ENCODE assay signal across 16 cellular contexts in the genomic region with DNA sequence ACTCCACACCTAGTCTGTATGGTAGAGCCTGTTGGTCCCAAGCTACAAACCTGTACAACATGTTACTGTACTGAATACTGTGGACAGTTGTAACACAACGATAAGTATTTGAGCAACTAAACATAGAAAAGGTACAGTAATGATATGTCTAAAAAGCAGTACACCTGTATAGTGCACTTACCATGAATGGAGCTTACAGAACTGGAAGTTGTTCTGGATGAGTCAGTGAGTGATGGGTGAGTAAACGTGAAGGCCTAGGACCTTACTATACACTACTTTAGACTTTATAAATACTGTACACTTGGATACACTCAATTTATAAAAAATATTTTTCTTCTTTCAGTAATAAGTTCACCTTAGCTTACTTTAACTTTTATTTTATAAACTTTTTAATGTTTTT.
DNase-seq lines count a peak whose midpoint lies in the region; ATAC-seq, FAIRE-seq and TF ChIP-seq lines count a peak whose summit lies in the region.
"Had no signal": no experiment of that assay in that cellular context is flagged by ENCODE, and none has a peak within 500 bp of the region (broad histone marks: within the 10 kb centered on the region; RNA-seq: fewer than 3 reads in every experiment).

No MANE protein-coding gene starts in this region.

- no peak for TF ChIP-seq EP300 in GM12878 (IDR thresholded peaks at IDR 0.05; ENCODE audit: borderline replicate concordance in 1 of 2, control insufficient read depth in 1 of 2, low read depth in 2 of 2, low read length in 2 of 2)

- no TSS peak for BruUV-seq in GM12878 (replicated peaks; lab: Mats Ljungman, UMichigan)

- no peak overlapping the region for H3K9ac ChIP-seq in GM12878 (ENCODE audit: control insufficient read depth, insufficient read depth, low read length)
- H3K9ac ChIP-seq: BLaER1 had no signal

- H3K4me1 ChIP-seq in GM12878 (ENCODE audit: control insufficient read depth, insufficient read depth, low read length) (peaks cover 13% of the 10 kb centered on the region), Peyer's patch (no peaks in the 10 kb centered on the region)
- H3K4me1 ChIP-seq: BLaER1, foreskin keratinocyte, tibial nerve had no signal

- no peaks in the 10 kb centered on the region for H3K79me2 ChIP-seq in GM12878 (ENCODE audit: control insufficient read depth, insufficient read depth, low read length)

- DNase-seq in GM12878 (ENCODE audit: low read depth, low spot score) (no peak), frontal cortex (ENCODE audit: low spot score in 2 of 2) (no peak), NCI-H2196 treated with DMSO at 0.1 percent for 48 hours (lab: John Stamatoyannopoulos, UW; ENCODE audit: unreplicated experiment) (no peak), Peyer's patch (no peak), HuH-7.5 (ENCODE audit: low spot score) (no peak)
- DNase-seq: activated CD8-positive, alpha-beta T cell treated with anti-CD3 and anti-CD28 coated beads for 36 hours; amniotic stem cell; foreskin keratinocyte; retina; SIG-M5 had no signal

- H3K4me2 ChIP-seq in GM12878 (ENCODE audit: control insufficient read depth, insufficient read depth), result peak overlapping the region; percentile 83
- H3K4me2 ChIP-seq: BLaER1 had no signal

- TF ChIP-seq POLR2A in GM12878 (IDR thresholded peaks at IDR 0.05; ENCODE audit: low read depth, low read length) (no peak), Peyer's patch (IDR thresholded peaks at IDR 0.05) (no peak)

- CTCF ChIA-PET in GM12878 (lab: Yijun Ruan, JAX), result interaction anchor here (0.8 to 2.3 kb wide), 10 partner anchors 10 to 82 kb away, joined by 3 to 8 read pairs (median 4); no protein-coding TSS in a partner anchor

- POLR2A ChIA-PET in GM12878 (lab: Charles Lee), result interaction anchor here (0.9 kb wide), 1 partner anchor 10 kb away, joined by 3 read pairs; no protein-coding TSS in a partner anchor

- 9% methylated on average over 2 of the region's 2 CpGs for WGBS in GM12878 (ENCODE audit: insufficient coverage, insufficient replicate concordance, low lambda C conversion rate, missing lambda C conversion rate)

- H3K27me3 ChIP-seq in GM12878 (replicated peaks in 1 of 2; ENCODE audit: control insufficient read depth in 2 of 2, insufficient read depth in 2 of 2, low read length in 1 of 2) (no peaks in the 10 kb centered on the region), Peyer's patch (no peaks in the 10 kb centered on the region)
- H3K27me3 ChIP-seq: BLaER1, foreskin keratinocyte, tibial nerve had no signal

- H4K20me1 ChIP-seq in GM12878 (ENCODE audit: control insufficient read depth, insufficient read depth), result no peaks in the 10 kb centered on the region
- H4K20me1 ChIP-seq: BLaER1 had no signal

- RAD21 ChIA-PET in GM12878 (lab: Charles Lee; ENCODE audit: unreplicated experiment), result interaction anchor here (0.9 to 3.6 kb wide), 9 partner anchors 8 to 82 kb away, joined by 3 to 25 read pairs (median 4); no protein-coding TSS in a partner anchor

- no peak for TF ChIP-seq RAD21 in GM12878 (IDR thresholded peaks at IDR 0.05; ENCODE audit: insufficient read depth, low read depth, low read length)

- SMC1A ChIA-PET in GM12878 (lab: Charles Lee; ENCODE audit: uncharacterized antibody, unreplicated experiment), result interaction anchor here (0.8 to 17.1 kb wide), 11 partner anchors 9 to 68 kb away, joined by 3 to 219 read pairs (median 5); no protein-coding TSS in a partner anchor

- H2AFZ ChIP-seq in GM12878 (ENCODE audit: control insufficient read depth, low read depth, low read length), result peak overlapping the region; percentile 80

- ATAC-seq in GM19023 (IDR thresholded peaks at IDR 0.05; ENCODE audit: unreplicated experiment), result peak; percentile 33
- peak; percentile 17 for ATAC-seq in GM21723 (IDR thresholded peaks at IDR 0.05; ENCODE audit: unreplicated experiment)
- ATAC-seq in HG03103 (IDR thresholded peaks at IDR 0.05; ENCODE audit: low read depth, unreplicated experiment), result peak; percentile 31
- ATAC-seq in GM12878, result peak; percentile 60
- ATAC-seq: activated CD8-positive, alpha-beta T cell treated with anti-CD3 and anti-CD28 coated beads for 36 hours; foreskin keratinocyte had no signal

- H3K27ac ChIP-seq in GM12878 (ENCODE audit: control insufficient read depth, insufficient read depth), result peak overlapping the region; percentile 71; the same call in 1 of the 2 replicates
- peak overlapping the region in 1 of 4 donors; percentile 40 for H3K27ac ChIP-seq in Peyer's patch
- H3K27ac ChIP-seq: BLaER1, foreskin keratinocyte, tibial nerve had no signal

- no peak for TF ChIP-seq CTCF in GM12878 (IDR thresholded peaks at IDR 0.05 in 2 of 3, conservative IDR thresholded peaks at IDR 0.05 in 1 of 3; ENCODE audit: control insufficient read depth in 2 of 3, extremely low read depth in 1 of 3, insufficient read depth in 1 of 3, low read depth in 3 of 3, low read length in 3 of 3)
- TF ChIP-seq CTCF in Peyer's patch (IDR thresholded peaks at IDR 0.05), result no peak

- intact Hi-C loops in GM12878 (cut with micrococcal nuclease; ENCODE audit: unreplicated experiment), result no loop called here

- in situ Hi-C loops in GM12878 (cut with MboI), result no loop called here

- H3K36me3 ChIP-seq in GM12878 (ENCODE audit: control insufficient read depth in 2 of 2, insufficient read depth in 2 of 2, low read length in 1 of 2) (no peaks in the 10 kb centered on the region), Peyer's patch (no peaks in the 10 kb centered on the region)
- H3K36me3 ChIP-seq: BLaER1, tibial nerve had no signal

- 0 out of 2 replicates have a peak overlapping the region, but pooled peaks have one; percentile 7 for H3K4me3 ChIP-seq in GM12878
- no peak overlapping the region for H3K4me3 ChIP-seq in Peyer's patch
- H3K4me3 ChIP-seq: BLaER1, lung, tibial nerve had no signal

- H3K9me3 ChIP-seq in GM12878 (replicated peaks; ENCODE audit: control insufficient read depth, insufficient read depth, low read length) (no peaks in the 10 kb centered on the region; the same call in 2 of the 3 replicates), Peyer's patch (no peaks in the 10 kb centered on the region)
- H3K9me3 ChIP-seq: BLaER1, tibial nerve had no signal

- no peak for FAIRE-seq in GM12878 (lab: Jason Lieb, UNC)
- FAIRE-seq in frontal cortex (lab: Jason Lieb, UNC), result no peak

TF ChIP-seq in GM12878, 131 proteins besides CTCF, POLR2A, EP300 and RAD21:
- TF ChIP-seq CREM (IDR thresholded peaks at IDR 0.05; ENCODE audit: low read depth) (no peak), EGR1 (IDR thresholded peaks at IDR 0.05; ENCODE audit: borderline replicate concordance in 1 of 2, low read depth in 2 of 2, low read length in 2 of 2) (no peak), ZNF384 (IDR thresholded peaks at IDR 0.05; ENCODE audit: borderline replicate concordance, low read depth, low read length) (no peak)
